8 cellular contexts compared by ENCODE assay signal in genomic region chr11:71446942-71447688, GRCh38. TPM values are rescaled to one million over a fixed set of nuclear protein-coding genes. Genes with fewer than 3 reads are reported as not detected.
A peak's percentile ranks its signal among the peaks of the same experiment; 100 is the strongest.
DNase-seq lines count a peak whose midpoint lies in the region; ATAC-seq, FAIRE-seq and TF ChIP-seq lines count a peak whose summit lies in the region.

No MANE protein-coding gene starts in this region.

- WGBS in stomach, 5 donors, result 33 to 49% (median 34%) methylated on average over 9 of the region's 9 CpGs

- H3K36me3 ChIP-seq in Loucy (ENCODE audit: insufficient read depth, low read length), result peaks cover 22% of the 10 kb centered on the region; the same call in 1 of the 2 replicates
- H3K36me3 ChIP-seq in kidney (ENCODE audit: control insufficient read depth in 1 of 2, insufficient read depth in 2 of 2, low read length in 2 of 2), result no peaks in the 10 kb centered on the region
- peaks cover 9 to 38% (median 28%) of the 10 kb centered on the region in 4 donors for H3K36me3 ChIP-seq in stomach

- H3K4me3 ChIP-seq in Loucy (ENCODE audit: low read length, poor library complexity, severe bottlenecking), result peak overlapping the region; percentile 90
- H3K4me3 ChIP-seq in kidney (ENCODE audit: low read length in 2 of 2), result peak overlapping the region; percentile 67 to 93
- H3K4me3 ChIP-seq in stomach, result peak overlapping the region; percentile 68 to 74 (median 74)

- CTCF ChIA-PET in Calu3 (lab: Charles Lee), result no interaction called here

- peak overlapping the region; percentile 71; the same call in 1 of the 2 replicates for H2AFZ ChIP-seq in Loucy (ENCODE audit: low read length)

- H3K9ac ChIP-seq in Loucy (ENCODE audit: low read depth, low read length, poor library complexity, severe bottlenecking), result peak overlapping the region; percentile 78
- H3K9ac ChIP-seq in kidney (ENCODE audit: low read length in 2 of 2), result peak overlapping the region in 1 of 2 donors; percentile 59

- TF ChIP-seq CTCF in Calu3 (IDR thresholded peaks at IDR 0.05; ENCODE audit: unreplicated experiment) (no peak), Loucy (conservative IDR thresholded peaks at IDR 0.05; ENCODE audit: low read length) (no peak), kidney (IDR thresholded peaks at IDR 0.05; ENCODE audit: borderline replicate concordance, extremely low read depth, insufficient read depth) (no peak), stomach (IDR thresholded peaks at IDR 0.05) (no peak)

- TSS peak; percentile 64 for BruUV-seq in Calu3 (replicated peaks; lab: Mats Ljungman, UMichigan)

- no peaks in the 10 kb centered on the region for H3K9me3 Mint-ChIP-seq in Calu3 (ENCODE audit: low read depth, unreplicated experiment)

- DNase-seq in Calu3, result no peak
- peak; percentile 45 for DNase-seq in astrocyte of the hippocampus (ENCODE audit: low read depth, low spot score)
- peak; percentile 60 for DNase-seq in kidney
- DNase-seq in stomach, result no peak
- no peak for DNase-seq in NCI-H524 treated with DMSO at 0.1 percent for 48 hours (lab: John Stamatoyannopoulos, UW)
- DNase-seq in retina, result no peak

- H3K27me3 Mint-ChIP-seq in Calu3 (ENCODE audit: unreplicated experiment), result no peaks in the 10 kb centered on the region

- H3K27ac ChIP-seq in kidney (ENCODE audit: low read depth in 2 of 2, low read length in 2 of 2), result peak overlapping the region in 1 of 2 donors; percentile 81
- H3K27ac ChIP-seq in stomach, result peak overlapping the region; percentile 80 to 87 (median 84)

- peaks cover 3% of the 10 kb centered on the region; the same call in 1 of the 2 replicates for H3F3A ChIP-seq in Loucy (ENCODE audit: low read depth)

- TF ChIP-seq EP300 in stomach (IDR thresholded peaks at IDR 0.05), result no peak

- peaks cover 33% of the 10 kb centered on the region for H3K4me1 ChIP-seq in Loucy (ENCODE audit: insufficient read depth, low read length, poor library complexity, severe bottlenecking)
- peaks cover 12 to 17% of the 10 kb centered on the region in 2 donors for H3K4me1 ChIP-seq in kidney (ENCODE audit: control insufficient read depth in 1 of 2, insufficient read depth in 1 of 2, low read depth in 1 of 2, low read length in 2 of 2)
- H3K4me1 ChIP-seq in stomach, result peaks cover 17 to 48% (median 41%) of the 10 kb centered on the region in 4 donors

- FAIRE-seq in kidney (lab: Jason Lieb, UNC), result no peak

- peak overlapping the region; percentile 91 for H3K4me3 Mint-ChIP-seq in Calu3 (ENCODE audit: low read depth, unreplicated experiment)

- H3K79me2 ChIP-seq in Loucy (ENCODE audit: insufficient read depth, low read length), result peaks cover 53% of the 10 kb centered on the region

- H3K4me2 ChIP-seq in Loucy (ENCODE audit: low read depth, low read length, poor library complexity, severe bottlenecking), result peak overlapping the region; percentile 85

- peak overlapping the region; percentile 83 for H3K27ac Mint-ChIP-seq in Calu3 (ENCODE audit: unreplicated experiment)

- H3K27me3 ChIP-seq in Loucy (ENCODE audit: insufficient read depth, low read length, poor library complexity, severe bottlenecking) (no peaks in the 10 kb centered on the region), stomach (no peaks in the 10 kb centered on the region)

- H4K20me1 ChIP-seq in Loucy (ENCODE audit: insufficient read depth, low read length, poor library complexity, severe bottlenecking), result no peaks in the 10 kb centered on the region

- intact Hi-C loops in Calu3 (cut with micrococcal nuclease; ENCODE audit: unreplicated experiment), result no loop called here
- intact Hi-C loops in kidney (cut with DNase I), result no loop called here
- intact Hi-C loops in stomach (cut with DNase I; ENCODE audit: low total_unique reads), result no loop called here

- TF ChIP-seq POLR2A in stomach (IDR thresholded peaks at IDR 0.05), result no peak

- H3K4me1 Mint-ChIP-seq in Calu3 (ENCODE audit: low read depth, unreplicated experiment), result peaks cover 34% of the 10 kb centered on the region

- ATAC-seq in GM18520 (IDR thresholded peaks at IDR 0.05; ENCODE audit: unreplicated experiment), result no peak

- H3K9me2 ChIP-seq in Loucy (replicated peaks; ENCODE audit: low read depth, low read length), result no peaks in the 10 kb centered on the region

- H3K9me3 ChIP-seq in Loucy (ENCODE audit: insufficient read depth, low read depth, low read length) (peaks cover 3% of the 10 kb centered on the region; the same call in 1 of the 2 replicates), kidney (ENCODE audit: control insufficient read depth in 1 of 2, low read length in 2 of 2) (no peaks in the 10 kb centered on the region), stomach (no peaks in the 10 kb centered on the region)

- peaks cover 60% of the 10 kb centered on the region for H3K36me3 Mint-ChIP-seq in Calu3 (ENCODE audit: insufficient read depth, unreplicated experiment)

RNA-seq across cellular contexts. Expression of gene DHCR7, which starts 1.1 kb away (rescaled TPM):
- total RNA-seq in Calu3 (2022), result 185 and 211 TPM in 2 replicates
- 17.8 TPM for total RNA-seq in kidney
- polyA plus RNA-seq in kidney (ENCODE audit: insufficient read depth, low read depth, low replicate concordance), result 35.2 TPM
- 10 to 100 TPM; 11.2 to 58.8 (median 17.9) TPM for total RNA-seq in stomach
- polyA plus RNA-seq in stomach, result 10 to 100 TPM in 2 of 3 donors, 1 to 10 TPM in 1; 3.5 to 13.2 (median 11.2) TPM

RNA-seq across cellular contexts. Expression of gene NADSYN1, which starts 5.9 kb away (rescaled TPM):
- 79.7 and 91.1 TPM in 2 replicates for total RNA-seq in Calu3 (2022)
- total RNA-seq in kidney, result 72.9 TPM
- 34.9 TPM for polyA plus RNA-seq in kidney (ENCODE audit: insufficient read depth, low read depth, low replicate concordance)
- total RNA-seq in stomach, result 100 to 1,000 TPM in 3 of 5 donors, 10 to 100 TPM in 2; 49.0 to 320 (median 104) TPM
- polyA plus RNA-seq in stomach, result 10 to 100 TPM; 28.0 to 74.9 (median 29.4) TPM

Comparison
In these comparisons a context has a peak if more than half of its experiments do, and no peak if none do; other contexts are left out.
1. DNase-seq: peak in astrocyte of the hippocampus (single experiment) and kidney (single experiment); none in Calu3 (single experiment), stomach (single experiment), NCI-H524 treated with DMSO at 0.1 percent for 48 hours (single experiment) and retina (single experiment).
2. Peak in every context shown above with its lines, with median percentiles within 50 percentile points of each other: H3K4me3 ChIP-seq.